ENCODE assay signal across 1 cellular context in genomic region chr12:52037248-52037861, GRCh38.
TF ChIP-seq lines count a peak whose summit lies in the region.

No MANE protein-coding gene starts in this region.

TF ChIP-seq in HEK293, 187 proteins besides CTCF, POLR2A, EP300 and RAD21 (continued from another document and continues in another):
- no peak for TF ChIP-seq KLF17 (tag by site-specific recombination; IDR thresholded peaks at IDR 0.05)
- peak; percentile 27; the same call in 1 of the 2 replicates for TF ChIP-seq KLF9 (tag by site-specific recombination; IDR thresholded peaks at IDR 0.05; ENCODE audit: low read depth)
- no peak for TF ChIP-seq ZNF664 (tag by site-specific recombination; IDR thresholded peaks at IDR 0.05)
- TF ChIP-seq ZNF416 (tag by site-specific recombination; IDR thresholded peaks at IDR 0.05), result no peak
- no peak for TF ChIP-seq ZNF214 (tag by site-specific recombination; IDR thresholded peaks at IDR 0.05; ENCODE audit: borderline replicate concordance)
- TF ChIP-seq ZNF350 (tag by site-specific recombination; IDR thresholded peaks at IDR 0.05), result no peak
- TF ChIP-seq MZF1 (tag by site-specific recombination; IDR thresholded peaks at IDR 0.05; ENCODE audit: borderline replicate concordance), result no peak
- no peak for TF ChIP-seq ZNF248 (tag by site-specific recombination; IDR thresholded peaks at IDR 0.05)
- TF ChIP-seq BCL6B (tag by site-specific recombination; IDR thresholded peaks at IDR 0.05), result no peak
- peak; percentile 36; the same call in 1 of the 2 replicates for TF ChIP-seq ZEB2 (tag by site-specific recombination; IDR thresholded peaks at IDR 0.05)
- TF ChIP-seq ZIC2 (tag by site-specific recombination; IDR thresholded peaks at IDR 0.05), result peak; percentile 68
- TF ChIP-seq ZBTB1 (tag by site-specific recombination; IDR thresholded peaks at IDR 0.05), result no peak
- no peak for TF ChIP-seq RBAK (tag by site-specific recombination; IDR thresholded peaks at IDR 0.05)
- no peak for TF ChIP-seq ZNF391 (tag by site-specific recombination; IDR thresholded peaks at IDR 0.05; ENCODE audit: borderline replicate concordance, low read depth)
- TF ChIP-seq PBX3 (CRISPR knock-in tag; IDR thresholded peaks at IDR 0.05), result no peak
- TF ChIP-seq ZNF114 (tag by site-specific recombination; IDR thresholded peaks at IDR 0.05), result no peak
- no peak for TF ChIP-seq SALL2 (tag by site-specific recombination; IDR thresholded peaks at IDR 0.05; ENCODE audit: borderline replicate concordance)
- TF ChIP-seq ZNF2 (tag by site-specific recombination; IDR thresholded peaks at IDR 0.05), result no peak
- no peak for TF ChIP-seq ZNF133 (tag by site-specific recombination; IDR thresholded peaks at IDR 0.05)
- TF ChIP-seq ZNF157 (tag by site-specific recombination; IDR thresholded peaks at IDR 0.05), result no peak
- no peak for TF ChIP-seq ZNF37A (tag by site-specific recombination; IDR thresholded peaks at IDR 0.05)
- TF ChIP-seq ZBTB48 (tag by site-specific recombination; IDR thresholded peaks at IDR 0.05), result peak; percentile 33; the same call in 1 of the 2 replicates
- TF ChIP-seq ZFP69B (tag by site-specific recombination; IDR thresholded peaks at IDR 0.05), result peak; percentile 80
- no peak for TF ChIP-seq ZNF660 (tag by site-specific recombination; IDR thresholded peaks at IDR 0.05)
- TF ChIP-seq ZFP3 (tag by site-specific recombination; IDR thresholded peaks at IDR 0.05; ENCODE audit: low read depth), result no peak
- TF ChIP-seq ZNF549 (tag by site-specific recombination; IDR thresholded peaks at IDR 0.05), result no peak
- no peak for TF ChIP-seq ZNF24 (tag by site-specific recombination; IDR thresholded peaks at IDR 0.05)
- peak; percentile 83; the same call in 1 of the 2 replicates for TF ChIP-seq ZNF423 (tag by site-specific recombination; IDR thresholded peaks at IDR 0.05)
- TF ChIP-seq ZSCAN4 (tag by site-specific recombination; IDR thresholded peaks at IDR 0.05), result no peak
- no peak for TF ChIP-seq OSR2 (tag by site-specific recombination; IDR thresholded peaks at IDR 0.05)
- no peak for TF ChIP-seq ZBTB21 (tag by site-specific recombination; IDR thresholded peaks at IDR 0.05)
- no peak for TF ChIP-seq BCL11B (tag by site-specific recombination; IDR thresholded peaks at IDR 0.05; ENCODE audit: low read depth)
- TF ChIP-seq ZNF704 (tag by site-specific recombination; IDR thresholded peaks at IDR 0.05), result no peak
- no peak for TF ChIP-seq REPIN1 (tag by site-specific recombination; IDR thresholded peaks at IDR 0.05; ENCODE audit: low read depth)
- TF ChIP-seq ZNF398 (tag by site-specific recombination; IDR thresholded peaks at IDR 0.05), result peak; percentile 62
- no peak for TF ChIP-seq TRIM28 (IDR thresholded peaks at IDR 0.05; ENCODE audit: borderline replicate concordance, low read length)
- TF ChIP-seq ZNF335 (tag by site-specific recombination; conservative IDR thresholded peaks at IDR 0.05), result peak; percentile 48
- TF ChIP-seq ZNF580 (tag by site-specific recombination; IDR thresholded peaks at IDR 0.05), result no peak
- TF ChIP-seq KLF16 (tag by site-specific recombination; IDR thresholded peaks at IDR 0.05), result no peak
- TF ChIP-seq PRDM10 (tag by site-specific recombination; IDR thresholded peaks at IDR 0.05), result no peak
- peak; percentile 20 for TF ChIP-seq ZBTB8A (tag by site-specific recombination; IDR thresholded peaks at IDR 0.05)
- peak; percentile 40 for TF ChIP-seq KLF8 (tag by site-specific recombination; IDR thresholded peaks at IDR 0.05)
- no peak for TF ChIP-seq ZNF548 (tag by site-specific recombination; IDR thresholded peaks at IDR 0.05)
- no peak for TF ChIP-seq ZNF202 (tag by site-specific recombination; IDR thresholded peaks at IDR 0.05; ENCODE audit: borderline replicate concordance)
- no peak for TF ChIP-seq ZNF747 (tag by site-specific recombination; IDR thresholded peaks at IDR 0.05)
- no peak for TF ChIP-seq HOXD13 (CRISPR knock-in tag; IDR thresholded peaks at IDR 0.05; ENCODE audit: borderline replicate concordance)
- peak; percentile 71 for TF ChIP-seq ZBTB26 (tag by site-specific recombination; optimal IDR thresholded peaks at IDR 0.05)
- no peak for TF ChIP-seq ZFHX2 (tag by site-specific recombination; conservative IDR thresholded peaks at IDR 0.05)
- TF ChIP-seq ZNF670 (tag by site-specific recombination; IDR thresholded peaks at IDR 0.05; ENCODE audit: low read depth), result no peak
- TF ChIP-seq KLF1 (tag by site-specific recombination; IDR thresholded peaks at IDR 0.05), result no peak
- TF ChIP-seq ZBTB20 (tag by site-specific recombination; IDR thresholded peaks at IDR 0.05), result peak; percentile 27; the same call in 1 of the 2 replicates
- no peak for TF ChIP-seq SP7 (tag by site-specific recombination; IDR thresholded peaks at IDR 0.05)
- TF ChIP-seq ZNF10 (tag by site-specific recombination; IDR thresholded peaks at IDR 0.05), result no peak
- TF ChIP-seq ZNF530 (tag by site-specific recombination; IDR thresholded peaks at IDR 0.05; ENCODE audit: low read depth), result no peak
- TF ChIP-seq ZNF701 (tag by site-specific recombination; IDR thresholded peaks at IDR 0.05), result no peak
- no peak for TF ChIP-seq ZNF624 (tag by site-specific recombination; IDR thresholded peaks at IDR 0.05)
- TF ChIP-seq GLIS1 (tag by site-specific recombination; IDR thresholded peaks at IDR 0.05), result peak; percentile 65
- no peak for TF ChIP-seq ZNF184 (tag by site-specific recombination; IDR thresholded peaks at IDR 0.05)
